Comparison of ENCODE assay signal across 9 cellular contexts in genomic region chr15:65951007-65951406, GRCh38.
"Had no signal": no experiment of that assay in that cellular context is flagged by ENCODE, and none has a peak within 500 bp of the region (broad histone marks: within the 10 kb centered on the region; RNA-seq: fewer than 3 reads in every experiment).

No MANE protein-coding gene starts in this region.

- H3K27ac ChIP-seq: GM23248 had no signal

- FAIRE-seq: HTR-8/SVneo had no signal

- H3K36me3 ChIP-seq: HAP-1 had no signal

- H3K9me3 ChIP-seq: HAP-1 had no signal

- DNase-seq: GM23248, GOT3, H7, HFFc6, IMR-90, KBM-7 had no signal

- ATAC-seq: HCT116 had no signal

- H3K4me3 ChIP-seq: GM23248, HAP-1 had no signal

- H2AFZ ChIP-seq: GM23248 had no signal

- H3K4me1 ChIP-seq: HAP-1 had no signal

- H3K9ac ChIP-seq: GM23248 had no signal

- H3K9me3 Mint-ChIP-seq: HFFc6 had no signal

- H3K4me3 Mint-ChIP-seq: HFFc6 had no signal

- H3K27ac Mint-ChIP-seq: HFFc6 had no signal
